Comparison of ENCODE assay signal across 16 cellular contexts in the genomic region with DNA sequence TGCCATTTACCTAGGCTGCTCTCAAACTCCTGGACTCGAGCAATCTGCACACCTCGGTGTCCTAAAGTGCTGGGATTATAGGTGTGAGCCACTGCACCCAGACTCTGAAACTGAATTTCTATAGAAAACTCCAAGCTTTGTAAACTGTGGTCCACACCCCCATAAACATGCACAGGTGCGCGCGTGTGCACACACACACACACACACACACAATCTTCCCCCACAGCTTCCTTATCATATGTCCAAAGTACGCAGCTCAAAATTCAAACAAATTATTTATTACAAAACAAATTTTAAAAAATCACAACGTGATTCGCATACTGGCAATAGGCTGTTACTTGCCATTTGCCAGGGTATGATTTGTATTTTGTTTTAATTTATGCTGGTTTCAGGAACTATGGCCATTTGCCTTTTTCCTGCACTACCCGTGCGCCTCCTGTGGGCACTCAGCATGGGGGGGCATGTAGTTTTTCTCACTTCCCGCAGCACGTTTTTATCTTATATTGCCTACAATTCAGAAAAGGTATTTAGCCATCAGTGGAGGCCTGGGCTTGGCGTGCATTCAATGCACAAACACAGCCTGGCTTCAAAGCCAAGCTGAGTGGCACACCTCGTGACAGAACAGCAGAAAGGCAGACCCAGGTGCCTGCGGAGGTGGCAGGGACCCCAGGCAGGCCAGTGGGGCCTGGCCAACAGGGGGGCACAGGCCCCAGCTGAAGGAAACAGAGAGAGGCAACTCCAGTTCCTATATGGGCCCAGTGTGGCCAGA. TPM values are rescaled to one million over a fixed set of nuclear protein-coding genes. Genes with fewer than 3 reads are reported as not detected.
DNase-seq lines count a peak whose midpoint lies in the region; ATAC-seq and TF ChIP-seq lines count a peak whose summit lies in the region.
"Had no signal": no experiment of that assay in that cellular context is flagged by ENCODE, and none has a peak within 500 bp of the region (broad histone marks: within the 10 kb centered on the region; RNA-seq: fewer than 3 reads in every experiment).

No MANE protein-coding gene starts in this region.

- DNase-seq in NCI-H2081 (lab: John Stamatoyannopoulos, UW) (peak; percentile 46 to 89), chondrocyte (ENCODE audit: low spot score) (peak; percentile 32), mucosa of descending colon (peak; percentile 70 to 75 (median 73)), right atrium auricular region (ENCODE audit: low spot score) (no peak), NOMO-1 (lab: John Stamatoyannopoulos, UW; ENCODE audit: unreplicated experiment in 2 of 2) (no peak)
- DNase-seq in NK-92 treated with Interleukin-12 subunit alpha and Interleukin-12 subunit beta, amount 100 ng/mL, for 24 hours (lab: John Stamatoyannopoulos, UW) = no peak
- DNase-seq: GF-D8, MG63, NCI-H1105, NCI-H1694, NCI-H446 had no signal

- H3K4me1 ChIP-seq in mucosa of descending colon (ENCODE audit: low read depth) (peaks cover 29% of the 10 kb centered on the region), right atrium auricular region (peaks cover 0 to 4% of the 10 kb centered on the region in 2 donors)

- peak; percentile 62 for ATAC-seq in mucosa of descending colon
- ATAC-seq in GM21723 (IDR thresholded peaks at IDR 0.05; ENCODE audit: unreplicated experiment) = no peak
- ATAC-seq: GM23338, Right ventricle myocardium inferior had no signal

- H3K27me3 ChIP-seq in right atrium auricular region = no peaks in the 10 kb centered on the region
- H3K27me3 ChIP-seq: MG63 had no signal

- H3K36me3 Mint-ChIP-seq in chondrocyte (ENCODE audit: low read depth) = no peaks in the 10 kb centered on the region
- H3K36me3 Mint-ChIP-seq: CD14-positive monocyte had no signal

- no peak overlapping the region for H3K4me3 Mint-ChIP-seq in chondrocyte (ENCODE audit: unreplicated experiment)
- H3K4me3 Mint-ChIP-seq: CD14-positive monocyte, GM23338 had no signal

- TF ChIP-seq CTCF in chondrocyte (IDR thresholded peaks at IDR 0.05) (no peak), mucosa of descending colon (IDR thresholded peaks at IDR 0.05) (no peak), right atrium auricular region (IDR thresholded peaks at IDR 0.05) (no peak)

- H3K4me3 ChIP-seq in mucosa of descending colon = no peak overlapping the region
- no peak overlapping the region for H3K4me3 ChIP-seq in right atrium auricular region
- H3K4me3 ChIP-seq: GM23338, MG63 had no signal

- H3K9me3 ChIP-seq in mucosa of descending colon = no peaks in the 10 kb centered on the region
- no peaks in the 10 kb centered on the region for H3K9me3 ChIP-seq in right atrium auricular region
- H3K9me3 ChIP-seq: MG63 had no signal

- intact Hi-C loops in mucosa of descending colon (cut with DNase I, micrococcal nuclease) = no loop called here

- no peaks in the 10 kb centered on the region for H3K9me3 Mint-ChIP-seq in chondrocyte (ENCODE audit: low read depth)
- H3K9me3 Mint-ChIP-seq: GM23338 had no signal

- no peak overlapping the region for H3K27ac ChIP-seq in right atrium auricular region

- H3K27ac Mint-ChIP-seq in chondrocyte (ENCODE audit: unreplicated experiment) = no peak overlapping the region
- H3K27ac Mint-ChIP-seq: CD14-positive monocyte, GM23338 had no signal

- H3K36me3 ChIP-seq in mucosa of descending colon (ENCODE audit: low read depth) = no peaks in the 10 kb centered on the region
- H3K36me3 ChIP-seq in right atrium auricular region = no peaks in the 10 kb centered on the region
- H3K36me3 ChIP-seq: MG63 had no signal

- H3K4me1 Mint-ChIP-seq in chondrocyte (ENCODE audit: low read depth) = no peaks in the 10 kb centered on the region

- no peaks in the 10 kb centered on the region for H3K27me3 Mint-ChIP-seq in chondrocyte (ENCODE audit: low read depth)

RNA-seq across cellular contexts. Expression of a gene that starts 10.8 kb away (rescaled TPM):
- total RNA-seq in chondrocyte (0.79 to 1.8 TPM (median 0.80 TPM) in 3 replicates), mucosa of descending colon (1 to 10 TPM; 1.1 to 9.4 (median 1.4) TPM), right atrium auricular region (under 1 TPM; 0.20 to 0.37 TPM)
- total RNA-seq: Daoy, Right ventricle myocardium inferior had no signal

RNA-seq across cellular contexts. Expression of a gene that starts 35.0 kb away (rescaled TPM):
- total RNA-seq in chondrocyte (850 to 1,236 TPM (median 1,222 TPM) in 3 replicates), mucosa of descending colon (1,000 to 10,000 TPM; 1,004 to 2,046 (median 1,725) TPM), right atrium auricular region (100 to 1,000 TPM; 365 to 493 TPM)

RNA-seq across cellular contexts. Expression of a gene that starts 36.1 kb away (rescaled TPM):
- 0.12 TPM in 1 of 3 replicates, not detected in the others for total RNA-seq in chondrocyte
- 10 to 100 TPM; 16.5 to 48.6 (median 34.3) TPM for total RNA-seq in mucosa of descending colon
- not detected for total RNA-seq in right atrium auricular region
- total RNA-seq: Daoy, Right ventricle myocardium inferior had no signal

RNA-seq across cellular contexts. Expression of a gene that starts 37.3 kb away (rescaled TPM):
- 55.7 to 68.4 TPM (median 66.3 TPM) in 3 replicates for total RNA-seq in chondrocyte
- 10 to 100 TPM; 48.0 to 81.8 (median 58.7) TPM for total RNA-seq in mucosa of descending colon
- total RNA-seq in right atrium auricular region = 10 to 100 TPM; 23.4 to 26.3 TPM

RNA-seq across cellular contexts. Expression of a gene that starts 42.2 kb away (rescaled TPM):
- 13.8 to 14.6 TPM (median 14.1 TPM) in 3 replicates for total RNA-seq in chondrocyte
- 10 to 100 TPM; 21.2 to 21.8 (median 21.3) TPM for total RNA-seq in mucosa of descending colon
- 10 to 100 TPM in 1 of 2 donors, 1 to 10 TPM in 1; 9.5 to 14.3 TPM for total RNA-seq in right atrium auricular region

Comparison
In these comparisons a context has a peak if more than half of its experiments do, and no peak if none do; other contexts are left out.
1. DNase-seq: peak in NCI-H2081 (2 of 2), chondrocyte (single experiment) and mucosa of descending colon (3 of 3); none in NK-92 treated with Interleukin-12 subunit alpha and Interleukin-12 subunit beta, amount 100 ng/mL, for 24 hours (single experiment), right atrium auricular region (single experiment) and NOMO-1 (0 of 2).
2. RNA of a gene that starts 36.1 kb away (total RNA-seq): 16.5 to 48.6 TPM in mucosa of descending colon; 0.12 TPM in chondrocyte and not detected in right atrium auricular region; every median in the first group is over 10 times any median in the second.